Comparison of ENCODE assay signal across 14 cellular contexts in genomic region chr5:78747703-78748359, GRCh38.
DNase-seq lines count a peak whose midpoint lies in the region; ATAC-seq and TF ChIP-seq lines count a peak whose summit lies in the region.
"Had no signal": no experiment of that assay in that cellular context is flagged by ENCODE, and none has a peak within 500 bp of the region (broad histone marks: within the 10 kb centered on the region; RNA-seq: fewer than 3 reads in every experiment).

No MANE protein-coding gene starts in this region.

- TF ChIP-seq EP300 in gastroesophageal sphincter (IDR thresholded peaks at IDR 0.05) = no peak

- H3K9me3 ChIP-seq in ascending aorta = no peaks in the 10 kb centered on the region
- no peaks in the 10 kb centered on the region for H3K9me3 ChIP-seq in gastroesophageal sphincter
- no peaks in the 10 kb centered on the region for H3K9me3 ChIP-seq in spleen
- H3K9me3 ChIP-seq: right lobe of liver had no signal

- no peak for TF ChIP-seq POLR2A in gastroesophageal sphincter (IDR thresholded peaks at IDR 0.05)
- no peak for TF ChIP-seq POLR2A in spleen (IDR thresholded peaks at IDR 0.05)

- H3K27me3 ChIP-seq in ascending aorta = no peaks in the 10 kb centered on the region
- H3K27me3 ChIP-seq in gastroesophageal sphincter = no peaks in the 10 kb centered on the region
- H3K27me3 ChIP-seq in spleen (replicated peaks in 1 of 7) = no peaks in the 10 kb centered on the region
- H3K27me3 ChIP-seq: right lobe of liver had no signal

- H3K27ac ChIP-seq in ascending aorta (peak overlapping the region; percentile 79 to 92), gastroesophageal sphincter (peak overlapping the region in 3 of 4 donors; percentile 50 to 67 (median 58)), spleen (no peak overlapping the region)
- H3K27ac ChIP-seq: HL-60, right lobe of liver had no signal

- peaks cover 10 to 24% of the 10 kb centered on the region in 2 donors for H3K4me1 ChIP-seq in ascending aorta
- peaks cover 2 to 31% (median 16%) of the 10 kb centered on the region in 3 donors for H3K4me1 ChIP-seq in gastroesophageal sphincter
- H3K4me1 ChIP-seq in spleen = no peaks in the 10 kb centered on the region
- H3K4me1 ChIP-seq: right lobe of liver had no signal

- DNase-seq in ELF-1 (ENCODE audit: low read depth, low spot score) (peak; percentile 25), ascending aorta (ENCODE audit: low spot score in 2 of 2) (peak in 1 of 2 donors; percentile 68), retinal pigment epithelial cell (ENCODE audit: low read depth) (peak; percentile 65), iPS-NIHi7 (ENCODE audit: extremely low spot score) (no peak), HK-2 (ENCODE audit: unreplicated experiment) (no peak), spleen (no peak)
- DNase-seq: activated T-cell treated with anti-CD3 and anti-CD28 coated beads, Interleukin-2, amount 50 U/mL, for 72 hours; COR-L47; effector memory CD4-positive, alpha-beta T cell; NCI-H1417 treated with DMSO at 0.1 percent for 48 hours; right lobe of liver had no signal

- H3K36me3 ChIP-seq in ascending aorta (no peaks in the 10 kb centered on the region), gastroesophageal sphincter (no peaks in the 10 kb centered on the region), spleen (no peaks in the 10 kb centered on the region)
- H3K36me3 ChIP-seq: right lobe of liver had no signal

- no peak for TF ChIP-seq CTCF in ascending aorta (IDR thresholded peaks at IDR 0.05)
- no peak for TF ChIP-seq CTCF in gastroesophageal sphincter (IDR thresholded peaks at IDR 0.05)
- no peak for TF ChIP-seq CTCF in retinal pigment epithelial cell (conservative IDR thresholded peaks at IDR 0.05; ENCODE audit: low read depth, low read length)
- no peak for TF ChIP-seq CTCF in spleen (IDR thresholded peaks at IDR 0.05 in 8 of 11, conservative IDR thresholded peaks at IDR 0.05 in 3 of 11)

- ATAC-seq in gastroesophageal sphincter (peak; percentile 60), HG03342 (IDR thresholded peaks at IDR 0.05; ENCODE audit: unreplicated experiment) (no peak)
- ATAC-seq: activated T-cell treated with anti-CD3 and anti-CD28 coated beads, Interleukin-2, amount 50 U/mL, for 72 hours; right lobe of liver had no signal

- H3K4me3 ChIP-seq in ascending aorta = no peak overlapping the region
- no peak overlapping the region for H3K4me3 ChIP-seq in gastroesophageal sphincter
- H3K4me3 ChIP-seq in retinal pigment epithelial cell (ENCODE audit: low read length) = no peak overlapping the region
- H3K4me3 ChIP-seq in spleen = no peak overlapping the region
- H3K4me3 ChIP-seq: right lobe of liver had no signal

- intact Hi-C loops in ascending aorta (cut with DNase I) = loop anchor here (2.0 to 5.0 kb wide), 5 partner anchors 84 to 234 kb away; partner anchors contain the start of gene LHFPL2
- intact Hi-C loops in spleen (cut with DNase I; ENCODE audit: low total_unique reads) = no loop called here

- WGBS in gastroesophageal sphincter (ENCODE audit: low coverage in 1 of 2), 2 donors = 33 to 44% methylated on average over 2 to 4 of the region's 7 CpGs
- whole genome bisulfite sequencing in spleen, 5 donors = 86 to 90% (median 89%) methylated on average over 7 of the region's 7 CpGs

Comparison
In these comparisons a context has a peak if more than half of its experiments do, and no peak if none do; other contexts are left out.
1. DNase-seq: peak in ELF-1 (single experiment) and retinal pigment epithelial cell (single experiment); none in iPS-NIHi7 (single experiment), HK-2 (single experiment) and spleen (single experiment).
2. H3K27ac ChIP-seq: peak in ascending aorta (2 of 2) and gastroesophageal sphincter (3 of 4); none in spleen (0 of 8).